In the genomic region with DNA sequence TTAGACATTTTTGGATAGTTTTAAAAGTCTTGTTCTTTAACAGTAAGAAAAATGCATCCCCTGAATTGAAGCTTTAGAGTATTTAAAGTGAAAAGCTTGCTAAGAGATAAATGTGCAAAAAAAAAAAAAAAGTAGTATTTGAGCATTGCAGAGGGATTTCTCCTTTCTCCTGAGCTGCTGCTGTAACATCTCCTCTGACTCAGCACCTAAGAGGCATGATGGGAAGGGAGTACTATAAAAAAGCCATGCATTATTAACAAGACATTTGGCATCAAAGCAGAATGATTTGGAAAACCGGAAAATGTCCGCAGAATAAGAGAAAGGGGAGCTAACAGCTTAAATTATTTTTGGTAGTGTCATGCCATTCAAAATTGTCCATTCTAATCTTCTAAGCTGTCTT, we compare ENCODE assay signal across 10 cellular contexts. TPM values are rescaled to one million over a fixed set of nuclear protein-coding genes. Genes with fewer than 3 reads are reported as not detected.
DNase-seq lines count a peak whose midpoint lies in the region; ATAC-seq, FAIRE-seq and TF ChIP-seq lines count a peak whose summit lies in the region.
"Had no signal": no experiment of that assay in that cellular context is flagged by ENCODE, and none has a peak within 500 bp of the region (broad histone marks: within the 10 kb centered on the region; RNA-seq: fewer than 3 reads in every experiment).

No MANE protein-coding gene starts in this region.

- no peaks in the 10 kb centered on the region for H3K9me2 ChIP-seq in PC-3 (replicated peaks; ENCODE audit: low read length)

- intact Hi-C loops in PC-3 (cut with micrococcal nuclease) (no loop called here), kidney (cut with DNase I) (no loop called here)

- peak; percentile 79 for ATAC-seq in PC-3
- ATAC-seq in HG03469 (IDR thresholded peaks at IDR 0.05; ENCODE audit: unreplicated experiment) = no peak

- no peak for FAIRE-seq in kidney (lab: Jason Lieb, UNC)

- no peaks in the 10 kb centered on the region for H3F3A ChIP-seq in PC-3 (ENCODE audit: low read length, unreplicated experiment)

- CTCF ChIA-PET in PC-3 (lab: Charles Lee) = no interaction called here

- H3K4me2 ChIP-seq in PC-3 (ENCODE audit: low read length) = peak overlapping the region; percentile 12

- H3K27ac ChIP-seq in PC-3 (ENCODE audit: low read length) (peak overlapping the region; percentile 12; the same call in 1 of the 2 replicates), epithelial cell of prostate (peak overlapping the region; percentile 10), kidney (ENCODE audit: low read depth in 2 of 2, low read length in 2 of 2) (peak overlapping the region in 1 of 2 donors; percentile 9)

- peak overlapping the region; percentile 70 for H3K27ac Mint-ChIP-seq in osteocyte (ENCODE audit: unreplicated experiment)

- H3K9me3 ChIP-seq in PC-3 (ENCODE audit: low read length) = no peaks in the 10 kb centered on the region
- H3K9me3 ChIP-seq in kidney (ENCODE audit: control insufficient read depth in 1 of 2, low read length in 2 of 2) = no peaks in the 10 kb centered on the region

- BruUV-seq in PC-3 (replicated peaks; lab: Mats Ljungman, UMichigan) = no TSS peak

- peaks cover 100% of the 10 kb centered on the region for H3K79me2 ChIP-seq in PC-3 (ENCODE audit: low read length)

- H3K9me3 Mint-ChIP-seq in osteocyte (ENCODE audit: unreplicated experiment) = no peaks in the 10 kb centered on the region
- H3K9me3 Mint-ChIP-seq: effector memory CD8-positive, alpha-beta T cell had no signal

- no peaks in the 10 kb centered on the region for H3K27me3 Mint-ChIP-seq in osteocyte (ENCODE audit: unreplicated experiment)
- H3K27me3 Mint-ChIP-seq: effector memory CD8-positive, alpha-beta T cell had no signal

- H3K4me1 Mint-ChIP-seq in osteocyte (ENCODE audit: unreplicated experiment) = peaks cover 63% of the 10 kb centered on the region

- H3K36me3 Mint-ChIP-seq in osteocyte (ENCODE audit: unreplicated experiment) = no peaks in the 10 kb centered on the region

- no peak overlapping the region for H2AFZ ChIP-seq in PC-3 (ENCODE audit: low read length)

- peaks cover 2% of the 10 kb centered on the region; the same call in 1 of the 2 replicates for H4K20me1 ChIP-seq in PC-3 (ENCODE audit: low read length)

- TF ChIP-seq CTCF in PC-3 (conservative IDR thresholded peaks at IDR 0.05; ENCODE audit: low read depth, low read length) (no peak), osteocyte (IDR thresholded peaks at IDR 0.05) (no peak), kidney (IDR thresholded peaks at IDR 0.05; ENCODE audit: borderline replicate concordance, extremely low read depth, insufficient read depth) (no peak)

- H3K4me3 Mint-ChIP-seq in osteocyte (ENCODE audit: unreplicated experiment) = no peak overlapping the region

- H3K9ac ChIP-seq in PC-3 (ENCODE audit: low read length) (no peak overlapping the region), kidney (ENCODE audit: low read length in 2 of 2) (no peak overlapping the region)

- H3K36me3 ChIP-seq in PC-3 (ENCODE audit: low read depth, low read length) = 0 out of 2 replicates have a peak, but pooled peaks cover 3% of the 10 kb centered on the region
- H3K36me3 ChIP-seq in kidney (ENCODE audit: control insufficient read depth in 1 of 2, insufficient read depth in 2 of 2, low read length in 2 of 2) = no peaks in the 10 kb centered on the region

- POLR2A ChIA-PET in PC-3 (lab: Charles Lee; ENCODE audit: unreplicated experiment) = interaction anchor here (0.7 kb wide), 1 partner anchor 24 kb away, joined by 8 read pairs; no protein-coding TSS in a partner anchor

- H3K4me3 ChIP-seq in PC-3 (ENCODE audit: low read length) (no peak overlapping the region), kidney (ENCODE audit: low read length in 2 of 2) (no peak overlapping the region)

- peak; percentile 39 for DNase-seq in GM04504 (ENCODE audit: low read depth)
- peak; percentile 49 for DNase-seq in PC-3
- no peak for DNase-seq in epithelial cell of prostate (ENCODE audit: low read depth, low spot score)
- DNase-seq in osteocyte (ENCODE audit: extremely low spot score, unreplicated experiment) = no peak
- no peak for DNase-seq in activated naive CD4-positive, alpha-beta T cell treated with anti-CD3 and anti-CD28 coated beads, Interleukin-2, amount 50 U/mL, for 16 hours
- no peak for DNase-seq in kidney
- no peak for DNase-seq in iPS-NIHi7 (ENCODE audit: extremely low spot score)
- DNase-seq: activated CD8-positive, alpha-beta memory T cell treated with anti-CD3 and anti-CD28 coated beads, Interleukin-2, amount 50 U/mL, for 4 hours; effector memory CD8-positive, alpha-beta T cell had no signal

- H3K27me3 ChIP-seq in PC-3 (ENCODE audit: low read length) = no peaks in the 10 kb centered on the region

- H3K4me1 ChIP-seq in PC-3 (ENCODE audit: insufficient read depth, low read length) (peaks cover 34% of the 10 kb centered on the region), kidney (ENCODE audit: control insufficient read depth in 1 of 2, insufficient read depth in 1 of 2, low read depth in 1 of 2, low read length in 2 of 2) (peaks cover 33 to 45% of the 10 kb centered on the region in 2 donors)

RNA-seq across cellular contexts. Expression of a gene that starts 27.9 kb away (rescaled TPM):
- total RNA-seq in PC-3 (2014; rRNA removed) (18.1 and 24.1 TPM in 2 replicates), osteocyte (45.4 TPM in 2 replicates), kidney (73.3 TPM)
- polyA plus RNA-seq in kidney (ENCODE audit: insufficient read depth, low read depth, low replicate concordance) = 21.4 TPM

Comparison
In these comparisons a context has a peak if more than half of its experiments do, and no peak if none do; other contexts are left out.
1. DNase-seq: peak in GM04504 (single experiment) and PC-3 (single experiment); none in epithelial cell of prostate (single experiment), osteocyte (single experiment), activated naive CD4-positive, alpha-beta T cell treated with anti-CD3 and anti-CD28 coated beads, Interleukin-2, amount 50 U/mL, for 16 hours (single experiment), kidney (single experiment) and iPS-NIHi7 (single experiment).